In genomic region chr7:116212859-116213258, GRCh38 we compare ENCODE assay signal across 10 cellular contexts. TPM values are rescaled to one million over a fixed set of nuclear protein-coding genes. Genes with fewer than 3 reads are reported as not detected.
DNase-seq lines count a peak whose midpoint lies in the region; ATAC-seq, FAIRE-seq and TF ChIP-seq lines count a peak whose summit lies in the region.
"Had no signal": no experiment of that assay in that cellular context is flagged by ENCODE, and none has a peak within 500 bp of the region (broad histone marks: within the 10 kb centered on the region; RNA-seq: fewer than 3 reads in every experiment).

No MANE protein-coding gene starts in this region.

- H3K4me3 ChIP-seq in fibroblast of villous mesenchyme (ENCODE audit: low read depth, low read length): peak overlapping the region; percentile 81
- peak overlapping the region in 3 of 4 donors; percentile 61 to 82 (median 78) for H3K4me3 ChIP-seq in stomach

- no peak for TF ChIP-seq EP300 in stomach (IDR thresholded peaks at IDR 0.05)

- H3K27ac Mint-ChIP-seq in activated CD4-positive, alpha-beta T cell treated with anti-CD3 and anti-CD28 coated beads for 36 hours: peak overlapping the region; percentile 98

- no peaks in the 10 kb centered on the region for H3K27me3 Mint-ChIP-seq in activated CD4-positive, alpha-beta T cell treated with anti-CD3 and anti-CD28 coated beads for 36 hours

- no peaks in the 10 kb centered on the region for H3K36me3 ChIP-seq in stomach

- ATAC-seq in activated CD4-positive, alpha-beta T cell treated with anti-CD3 and anti-CD28 coated beads for 36 hours: no peak
- ATAC-seq in HG03439 (IDR thresholded peaks at IDR 0.05; ENCODE audit: unreplicated experiment): no peak

- TF ChIP-seq CTCF in fibroblast of villous mesenchyme (IDR thresholded peaks at IDR 0.05; ENCODE audit: insufficient read depth, low read depth, low read length) (no peak), stomach (IDR thresholded peaks at IDR 0.05) (no peak)

- H3K36me3 Mint-ChIP-seq in activated CD4-positive, alpha-beta T cell treated with anti-CD3 and anti-CD28 coated beads for 36 hours (ENCODE audit: low read depth): peaks cover 20% of the 10 kb centered on the region

- no peaks in the 10 kb centered on the region for H3K9me3 Mint-ChIP-seq in activated CD4-positive, alpha-beta T cell treated with anti-CD3 and anti-CD28 coated beads for 36 hours (ENCODE audit: low read depth)

- H3K4me1 Mint-ChIP-seq in activated CD4-positive, alpha-beta T cell treated with anti-CD3 and anti-CD28 coated beads for 36 hours: peaks cover 65% of the 10 kb centered on the region

- H3K4me3 Mint-ChIP-seq in activated CD4-positive, alpha-beta T cell treated with anti-CD3 and anti-CD28 coated beads for 36 hours: peak overlapping the region; percentile 97

- intact Hi-C loops in activated CD4-positive, alpha-beta T cell treated with anti-CD3 and anti-CD28 coated beads for 36 hours (cut with DNase I, micrococcal nuclease): loop anchor here (5.0 to 10.0 kb wide), 5 partner anchors 742 to 1972 kb away; partner anchors contain the start of genes MDFIC (in 2 of the 2), LSM8 (in 1 of the 2) and ST7 (in 1 of the 2)
- intact Hi-C loops in stomach (cut with DNase I; ENCODE audit: low total_unique reads): no loop called here

- POLR2A ChIA-PET in activated CD4-positive, alpha-beta T cell treated with anti-CD3 and anti-CD28 coated beads for 36 hours (lab: Charles Lee): no interaction called here

- CTCF ChIA-PET in activated CD4-positive, alpha-beta T cell treated with anti-CD3 and anti-CD28 coated beads for 36 hours (lab: Charles Lee): interaction anchor here (1.0 to 4.0 kb wide), 6 partner anchors 9 to 32 kb away, joined by 3 to 20 read pairs (median 5); no protein-coding TSS in a partner anchor

- no peak for TF ChIP-seq POLR2A in stomach (IDR thresholded peaks at IDR 0.05)

- no peaks in the 10 kb centered on the region for H3K9me3 ChIP-seq in stomach

- peak overlapping the region in 4 of 5 donors; percentile 95 to 97 (median 96) for H3K27ac ChIP-seq in stomach

- 37 to 67% (median 50%) methylated on average over 4 of the region's 4 CpGs for WGBS in stomach, 5 donors

- FAIRE-seq in TTC549 (lab: Jason Lieb, UNC): peak; percentile 85

- peaks cover 23 to 62% (median 53%) of the 10 kb centered on the region in 4 donors for H3K4me1 ChIP-seq in stomach

- DNase-seq in activated CD4-positive, alpha-beta T cell treated with anti-CD3 and anti-CD28 coated beads for 36 hours: no peak
- DNase-seq in activated CD4-positive, alpha-beta T cell treated with anti-CD3 and anti-CD28 coated beads for 4 hours: no peak
- DNase-seq in fibroblast of villous mesenchyme (ENCODE audit: low read depth) (peak; percentile 93), stomach (no peak), HPDE6-E6E7 (ENCODE audit: extremely low spot score) (no peak), NCI-H446 treated with DMSO at 0.1 percent for 48 hours (lab: John Stamatoyannopoulos, UW) (no peak)
- DNase-seq: Karpas-422; stimulated activated CD4-positive, alpha-beta T cell treated with anti-CD3 and anti-CD28 coated beads, Interleukin-12 subunit alpha, Interleukin-12 subunit beta, amount 100 ng/mL, for 4 hours had no signal

- no peaks in the 10 kb centered on the region for H3K27me3 ChIP-seq in stomach

RNA-seq across cellular contexts. Expression of gene TES, which starts 2.5 kb away (rescaled TPM):
- 10 to 100 TPM; 84.8 to 97.5 TPM for total RNA-seq in activated CD4-positive, alpha-beta T cell treated with anti-CD3 and anti-CD28 coated beads for 36 hours
- total RNA-seq in fibroblast of villous mesenchyme (93.3 and 101 TPM in 2 replicates), stomach (100 to 1,000 TPM in 4 of 5 donors, 10 to 100 TPM in 1; 78.8 to 191 (median 155) TPM)
- polyA plus RNA-seq in stomach: 10 to 100 TPM; 46.0 to 98.5 (median 52.3) TPM
